ENCODE assay signal across 20 cellular contexts in the genomic region with DNA sequence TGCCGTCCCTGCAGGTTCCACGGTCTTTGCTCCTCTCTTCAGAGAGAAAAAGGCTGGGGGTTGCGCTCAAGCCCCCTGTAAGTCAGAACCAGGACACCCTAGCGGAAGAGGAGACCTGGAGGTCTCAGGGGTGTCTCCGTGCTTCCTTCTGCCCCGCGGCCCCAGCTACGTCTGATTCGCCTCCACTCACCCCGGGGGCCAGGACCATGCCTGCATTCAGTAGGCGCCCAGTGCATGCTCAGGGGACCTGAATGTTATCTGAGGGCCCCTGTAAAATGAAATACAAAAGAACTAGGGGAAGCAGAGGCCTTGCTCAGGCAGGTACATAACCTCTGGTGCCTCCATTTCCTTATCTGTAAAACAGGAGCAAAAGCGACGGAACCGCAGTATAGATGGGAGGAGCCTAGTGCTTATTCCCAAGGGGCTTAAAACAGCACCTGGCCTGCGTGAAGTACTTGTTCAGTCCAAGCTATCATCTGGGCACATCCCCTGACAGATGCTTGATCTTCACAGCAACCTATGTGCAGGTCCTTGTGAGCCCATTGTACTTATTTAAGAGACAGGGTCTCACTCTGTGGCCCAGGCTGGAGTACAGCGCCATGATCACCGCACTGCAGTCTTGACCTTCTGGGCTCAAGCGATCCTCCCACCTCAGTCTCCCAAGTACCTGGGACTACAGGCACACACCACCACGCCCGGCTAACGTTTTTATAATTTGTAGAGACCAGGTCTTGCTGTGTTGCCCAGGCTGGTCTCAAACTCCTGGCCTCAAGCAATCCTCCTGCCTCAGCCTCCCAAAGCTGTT.
DNase-seq lines count a peak whose midpoint lies in the region; ATAC-seq and TF ChIP-seq lines count a peak whose summit lies in the region.
"Had no signal": no experiment of that assay in that cellular context is flagged by ENCODE, and none has a peak within 500 bp of the region (broad histone marks: within the 10 kb centered on the region; RNA-seq: fewer than 3 reads in every experiment).

No MANE protein-coding gene starts in this region.

- H3K36me3 Mint-ChIP-seq in CD14-positive monocyte, result peaks cover 5% of the 10 kb centered on the region in 2 donors
- no peaks in the 10 kb centered on the region for H3K36me3 Mint-ChIP-seq in neural crest cell (ENCODE audit: low read depth)
- H3K36me3 Mint-ChIP-seq in activated CD8-positive, alpha-beta T cell treated with anti-CD3 and anti-CD28 coated beads for 36 hours (ENCODE audit: low read depth), result no peaks in the 10 kb centered on the region
- H3K36me3 Mint-ChIP-seq: CD8-positive, alpha-beta memory T cell; natural killer cell treated with Interleukin-12 subunit alpha and Interleukin-12 subunit beta and Interleukin-15 and Interleukin-18, amount 100 ng/mL, for 72 hours had no signal

- H3K4me3 Mint-ChIP-seq in CD14-positive monocyte (no peak overlapping the region), neural crest cell (peak overlapping the region; percentile 32)
- no peak overlapping the region for H3K4me3 Mint-ChIP-seq in activated CD8-positive, alpha-beta T cell treated with anti-CD3 and anti-CD28 coated beads for 36 hours
- H3K4me3 Mint-ChIP-seq: activated B cell treated with CpG ODN at 0.5 μM for 24 hours; CD8-positive, alpha-beta memory T cell; natural killer cell treated with Interleukin-12 subunit alpha and Interleukin-12 subunit beta and Interleukin-15 and Interleukin-18, amount 100 ng/mL, for 72 hours; stimulated activated naive CD8-positive, alpha-beta T cell treated with anti-CD3 and anti-CD28 coated beads, Interleukin-15, Interleukin-2, amounts not matched to agents 100 ng/mL and 50 ng/mL, for 24 hours had no signal

- no peaks in the 10 kb centered on the region for H4K20me1 ChIP-seq in IMR-90 (ENCODE audit: insufficient read depth, low read length)

- TF ChIP-seq POLR2A in IMR-90 (IDR thresholded peaks at IDR 0.05; ENCODE audit: low read depth, low read length), result no peak

- H3K36me3 ChIP-seq in IMR-90 (ENCODE audit: control insufficient read depth, insufficient read depth, low read length), result no peaks in the 10 kb centered on the region
- H3K36me3 ChIP-seq in Panc1 (ENCODE audit: control insufficient read depth, insufficient read depth, low read length), result no peaks in the 10 kb centered on the region
- H3K36me3 ChIP-seq: sigmoid colon had no signal

- peaks cover 0 to 4% of the 10 kb centered on the region in 2 experiments; a peak in 1 of 4 replicates for H3K79me1 ChIP-seq in IMR-90 (ENCODE audit: low read depth in 1 of 2, low read length in 2 of 2)

- dilution Hi-C loops in IMR-90 (cut with HindIII; ENCODE audit: low sequenced_read_pairs, unreplicated experiment), result no loop called here

- POLR2A ChIA-PET in IMR-90 (lab: Charles Lee; ENCODE audit: unreplicated experiment) (no interaction called here), Panc1 (lab: Charles Lee) (no interaction called here)
- POLR2A ChIA-PET in activated CD8-positive, alpha-beta T cell treated with anti-CD3 and anti-CD28 coated beads for 36 hours (lab: Charles Lee), result no interaction called here

- H3K27me3 ChIP-seq in IMR-90 (ENCODE audit: control insufficient read depth, insufficient read depth, low read length) (no peaks in the 10 kb centered on the region), Panc1 (ENCODE audit: control insufficient read depth, insufficient read depth, low read length) (no peaks in the 10 kb centered on the region)
- H3K27me3 ChIP-seq: sigmoid colon had no signal

- peaks cover 10% of the 10 kb centered on the region for H3K9me1 ChIP-seq in IMR-90 (ENCODE audit: insufficient read depth, low read length)

- peaks cover 0 to 7% (median 3%) of the 10 kb centered on the region in 3 donors for H3K27me3 Mint-ChIP-seq in CD14-positive monocyte (ENCODE audit: low read depth in 3 of 3)
- H3K27me3 Mint-ChIP-seq in neural crest cell (ENCODE audit: low read depth), result peaks cover 51% of the 10 kb centered on the region
- no peaks in the 10 kb centered on the region for H3K27me3 Mint-ChIP-seq in activated CD8-positive, alpha-beta T cell treated with anti-CD3 and anti-CD28 coated beads for 36 hours
- H3K27me3 Mint-ChIP-seq: stimulated activated naive CD8-positive, alpha-beta T cell treated with anti-CD3 and anti-CD28 coated beads, Interleukin-15, Interleukin-2, amounts not matched to agents 100 ng/mL and 50 ng/mL, for 24 hours had no signal

- H4K5ac ChIP-seq in IMR-90 (ENCODE audit: low read depth, low read length), result no peak overlapping the region

- H3K4me1 ChIP-seq in IMR-90 (ENCODE audit: control insufficient read depth, insufficient read depth, low read length), result peaks cover 28% of the 10 kb centered on the region
- H3K4me1 ChIP-seq in Panc1 (ENCODE audit: control insufficient read depth, insufficient read depth, low read length), result peaks cover 61% of the 10 kb centered on the region

- no peak overlapping the region for H2BK5ac ChIP-seq in IMR-90 (ENCODE audit: low read depth, low read length, poor library complexity, severe bottlenecking)

- H2BK15ac ChIP-seq in IMR-90 (ENCODE audit: low read depth, low read length), result 0 out of 3 replicates have a peak overlapping the region, but pooled peaks have one; percentile 37

- H3K56ac ChIP-seq in IMR-90 (ENCODE audit: extremely low read depth, insufficient read depth, low read length), result no peak overlapping the region

- peak overlapping the region; percentile 29; the same call in 1 of the 2 replicates for H2BK120ac ChIP-seq in IMR-90 (ENCODE audit: low read depth, low read length)

- H2AK5ac ChIP-seq in IMR-90 (ENCODE audit: low read depth, low read length), result peak overlapping the region; percentile 93

- no peak overlapping the region for H3K4ac ChIP-seq in IMR-90 (ENCODE audit: low read depth, low read length)

- no peak overlapping the region for H3K23ac ChIP-seq in IMR-90 (ENCODE audit: low read depth, low read length)

- BruUV-seq in IMR-90 (replicated peaks; lab: Mats Ljungman, UMichigan) (no TSS peak), Panc1 (replicated peaks; lab: Mats Ljungman, UMichigan) (no TSS peak)

- H3K27ac Mint-ChIP-seq in CD14-positive monocyte (peak overlapping the region in 5 of 7 donors; percentile 12 to 92 (median 66)), neural crest cell (ENCODE audit: unreplicated experiment) (no peak overlapping the region)
- H3K27ac Mint-ChIP-seq in activated CD8-positive, alpha-beta T cell treated with anti-CD3 and anti-CD28 coated beads for 36 hours, result no peak overlapping the region
- H3K27ac Mint-ChIP-seq: activated B cell treated with CpG ODN at 0.5 μM for 24 hours; natural killer cell treated with Interleukin-12 subunit alpha and Interleukin-12 subunit beta and Interleukin-15 and Interleukin-18, amount 100 ng/mL, for 72 hours; stimulated activated naive CD8-positive, alpha-beta T cell treated with anti-CD3 and anti-CD28 coated beads, Interleukin-15, Interleukin-2, amounts not matched to agents 100 ng/mL and 50 ng/mL, for 24 hours had no signal

- H3K4me1 Mint-ChIP-seq in CD14-positive monocyte (peaks cover 58% of the 10 kb centered on the region), neural crest cell (peaks cover 78% of the 10 kb centered on the region)
- no peaks in the 10 kb centered on the region for H3K4me1 Mint-ChIP-seq in activated CD8-positive, alpha-beta T cell treated with anti-CD3 and anti-CD28 coated beads for 36 hours (ENCODE audit: low read depth)

- no peak overlapping the region for H3K18ac ChIP-seq in IMR-90 (ENCODE audit: low read depth, low read length)

- DNase-seq in CD14-positive monocyte (ENCODE audit: low spot score), result no peak
- no peak for DNase-seq in IMR-90
- no peak for DNase-seq in Panc1 (ENCODE audit: low read depth, low spot score)
- no peak for DNase-seq in neural crest cell (ENCODE audit: low read depth, low spot score)
- DNase-seq in stimulated activated CD8-positive, alpha-beta memory T cell treated with anti-CD3 and anti-CD28 coated beads, Interleukin-4, amount 100 ng/mL, for 48 hours, result no peak
- DNase-seq in kidney glomerular epithelial cell (lab: John Stamatoyannopoulos, UW), result no peak
- DNase-seq in activated CD8-positive, alpha-beta T cell treated with anti-CD3 and anti-CD28 coated beads for 36 hours, result no peak
- DNase-seq: activated B cell treated with CpG ODN at 0.5 μM for 24 hours; activated CD4-positive, alpha-beta T cell treated with anti-CD3 and anti-CD28 coated beads, Interleukin-2, amount 50 U/mL, for 4 hours; activated CD8-positive, alpha-beta memory T cell treated with anti-CD3 and anti-CD28 coated beads, Interleukin-2, amount 50 U/mL, for 4 hours; activated naive CD4-positive, alpha-beta T cell treated with anti-CD3 and anti-CD28 coated beads, Interleukin-2, amount 50 U/mL, for 16 hours; CD8-positive, alpha-beta memory T cell; dermis blood vessel endothelial cell; DMS79 treated with DMSO at 0.1 percent for 48 hours; Karpas-422; NCI-H2107; NCI-H526 treated with DMSO at 0.1 percent for 48 hours; sigmoid colon had no signal

- peaks cover 0 to 5% (median under 1%) of the 10 kb centered on the region in 7 donors for H3K9me3 Mint-ChIP-seq in CD14-positive monocyte
- H3K9me3 Mint-ChIP-seq in neural crest cell, result no peaks in the 10 kb centered on the region
- no peaks in the 10 kb centered on the region for H3K9me3 Mint-ChIP-seq in activated CD8-positive, alpha-beta T cell treated with anti-CD3 and anti-CD28 coated beads for 36 hours
- H3K9me3 Mint-ChIP-seq: activated B cell treated with CpG ODN at 0.5 μM for 24 hours; CD8-positive, alpha-beta memory T cell; natural killer cell treated with Interleukin-12 subunit alpha and Interleukin-12 subunit beta and Interleukin-15 and Interleukin-18, amount 100 ng/mL, for 72 hours; stimulated activated naive CD8-positive, alpha-beta T cell treated with anti-CD3 and anti-CD28 coated beads, Interleukin-15, Interleukin-2, amounts not matched to agents 100 ng/mL and 50 ng/mL, for 24 hours had no signal

- H3K9me3 ChIP-seq in IMR-90 (ENCODE audit: control insufficient read depth, insufficient read depth, low read length) (no peaks in the 10 kb centered on the region), Panc1 (ENCODE audit: control insufficient read depth, insufficient read depth, low read depth, low read length) (no peaks in the 10 kb centered on the region)
- H3K9me3 ChIP-seq: sigmoid colon had no signal

- H4K8ac ChIP-seq in IMR-90 (ENCODE audit: low read depth in 2 of 2, low read length in 2 of 2), result no peak overlapping the region

- H3K4me2 ChIP-seq in IMR-90 (ENCODE audit: low read depth, low read length), result no peak overlapping the region

- H3K14ac ChIP-seq in IMR-90 (replicated peaks; ENCODE audit: low read depth, low read length), result no peak overlapping the region

- intact Hi-C loops in CD14-positive monocyte (cut with micrococcal nuclease) (loop anchor here in 1 of 2 donors (2.0 kb wide), 1 partner anchor 89 kb away; no protein-coding TSS in a partner anchor), IMR-90 (cut with micrococcal nuclease) (no loop called here), Panc1 (cut with micrococcal nuclease; ENCODE audit: unreplicated experiment) (no loop called here)
- intact Hi-C loops in activated CD8-positive, alpha-beta T cell treated with anti-CD3 and anti-CD28 coated beads for 36 hours (cut with micrococcal nuclease), result no loop called here

- no peak overlapping the region for H3K9ac ChIP-seq in IMR-90 (ENCODE audit: low read depth, low read length)

- CTCF ChIA-PET in IMR-90 (lab: Yijun Ruan, JAX) (no interaction called here), Panc1 (lab: Charles Lee) (no interaction called here)
- CTCF ChIA-PET in activated CD8-positive, alpha-beta T cell treated with anti-CD3 and anti-CD28 coated beads for 36 hours (lab: Charles Lee), result no interaction called here

- no peak overlapping the region for H2BK20ac ChIP-seq in IMR-90 (ENCODE audit: low read depth, low read length)

- no peak overlapping the region for H3K4me3 ChIP-seq in IMR-90 (ENCODE audit: insufficient read depth, low read depth, low read length)
- no peak overlapping the region for H3K4me3 ChIP-seq in Panc1 (ENCODE audit: low read depth in 2 of 2, low read length in 2 of 2)
- H3K4me3 ChIP-seq: sigmoid colon had no signal

- 0 out of 2 replicates have a peak overlapping the region, but pooled peaks have one; percentile 21 for H4K91ac ChIP-seq in IMR-90 (ENCODE audit: insufficient read depth, low read depth, low read length)

- WGBS in IMR-90 (ENCODE audit: extremely low coverage in 2 of 2, insufficient read length in 1 of 2), 2 experiments, result 96% methylated on average over 8 of the region's 21 CpGs; no CpG with 5 or more reads in 1 of the 2 experiments

- in situ Hi-C loops in IMR-90 (cut with MboI; ENCODE audit: low sequenced_read_pairs), result no loop called here
- in situ Hi-C loops in Panc1 (cut with HindIII; ENCODE audit: low pct_unique_long_range_greater_than_20kb, low sequenced_read_pairs), result no loop called here

- no peak overlapping the region for H2AFZ ChIP-seq in IMR-90 (replicated peaks; ENCODE audit: low read length, poor library complexity)

- TF ChIP-seq CTCF in CD14-positive monocyte (IDR thresholded peaks at IDR 0.05) (no peak), IMR-90 (conservative IDR thresholded peaks at IDR 0.05; ENCODE audit: low read depth, low read length) (no peak), Panc1 (IDR thresholded peaks at IDR 0.05) (no peak), neural crest cell (conservative IDR thresholded peaks at IDR 0.05) (no peak)
- no peak for TF ChIP-seq CTCF in activated CD8-positive, alpha-beta T cell treated with anti-CD3 and anti-CD28 coated beads for 36 hours (IDR thresholded peaks at IDR 0.05)

- no peak overlapping the region for H2AK9ac ChIP-seq in IMR-90 (replicated peaks; ENCODE audit: low read depth, low read length, poor library complexity)

- no peak for TF ChIP-seq RAD21 in IMR-90 (IDR thresholded peaks at IDR 0.05; ENCODE audit: low read length)

- H3K27ac ChIP-seq in IMR-90 (ENCODE audit: insufficient read depth, low read length) (no peak overlapping the region), Panc1 (ENCODE audit: low read length) (peak overlapping the region; percentile 98)

- ATAC-seq in IMR-90 (ENCODE audit: low read depth) (no peak), Panc1 (no peak)
- no peak for ATAC-seq in activated CD8-positive, alpha-beta T cell treated with anti-CD3 and anti-CD28 coated beads for 36 hours
- ATAC-seq: natural killer cell treated with Interleukin-12 subunit alpha and Interleukin-12 subunit beta and Interleukin-15 and Interleukin-18, amount 100 ng/mL, for 72 hours had no signal

Comparison
In these comparisons a context has a peak if more than half of its experiments do, and no peak if none do; other contexts are left out.
1. H3K27ac Mint-ChIP-seq: peak in CD14-positive monocyte (5 of 7); none in neural crest cell (single experiment) and activated CD8-positive, alpha-beta T cell treated with anti-CD3 and anti-CD28 coated beads for 36 hours (single experiment).